1 cellular context compared by ENCODE assay signal in the genomic region with DNA sequence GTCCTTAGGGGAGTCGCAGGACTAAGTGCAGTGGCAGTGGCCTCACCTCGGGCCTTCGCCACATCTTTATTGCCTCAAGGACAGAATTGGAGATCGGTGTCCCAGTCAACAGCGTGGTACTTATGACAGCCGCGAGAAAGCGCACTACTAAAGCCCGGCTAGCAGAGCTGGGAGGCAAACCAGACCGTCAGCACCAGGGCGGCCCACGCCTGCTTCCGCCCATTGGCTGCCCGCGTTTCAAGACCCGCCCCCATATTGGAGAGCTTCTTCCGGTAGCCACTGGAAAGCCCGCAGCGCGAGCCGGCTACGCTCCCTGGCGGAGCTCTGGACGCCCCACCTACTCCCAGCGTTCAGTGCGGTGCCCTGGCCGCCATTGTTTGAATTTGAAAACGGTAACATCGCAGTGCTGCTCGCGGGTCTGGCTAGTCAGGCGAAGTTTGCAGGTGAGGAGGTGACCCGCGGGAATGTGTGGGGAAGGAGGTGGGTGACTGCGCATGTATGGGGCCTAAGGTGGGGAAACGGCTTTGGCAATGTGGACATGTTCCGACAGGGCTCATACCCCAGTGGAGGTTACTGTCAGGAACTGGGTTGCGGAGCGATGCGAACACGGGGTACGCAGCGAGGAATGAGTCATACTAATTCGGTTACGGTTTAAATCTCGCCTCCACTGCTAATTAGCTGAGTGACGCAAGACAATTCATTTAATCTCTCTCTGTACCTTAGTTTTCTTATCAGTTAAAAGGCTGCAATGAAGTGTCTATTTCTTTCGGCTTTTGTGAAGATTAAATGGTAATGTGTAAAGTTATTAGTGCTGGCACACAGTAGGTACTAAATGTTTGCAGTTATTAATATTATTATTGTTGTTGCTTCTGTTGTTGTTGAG.
TF ChIP-seq lines count a peak whose summit lies in the region.

Gene KIF20B, plus strand, starts transcription at position 353 of the 883 bp plus-strand sequence. CDS start 3,705 bp downstream, outside the sequence.

TF ChIP-seq in HepG2, 621 proteins besides CTCF, POLR2A, EP300 and RAD21 (continued from another document and continues in another):
- TF ChIP-seq, protein P1, sequence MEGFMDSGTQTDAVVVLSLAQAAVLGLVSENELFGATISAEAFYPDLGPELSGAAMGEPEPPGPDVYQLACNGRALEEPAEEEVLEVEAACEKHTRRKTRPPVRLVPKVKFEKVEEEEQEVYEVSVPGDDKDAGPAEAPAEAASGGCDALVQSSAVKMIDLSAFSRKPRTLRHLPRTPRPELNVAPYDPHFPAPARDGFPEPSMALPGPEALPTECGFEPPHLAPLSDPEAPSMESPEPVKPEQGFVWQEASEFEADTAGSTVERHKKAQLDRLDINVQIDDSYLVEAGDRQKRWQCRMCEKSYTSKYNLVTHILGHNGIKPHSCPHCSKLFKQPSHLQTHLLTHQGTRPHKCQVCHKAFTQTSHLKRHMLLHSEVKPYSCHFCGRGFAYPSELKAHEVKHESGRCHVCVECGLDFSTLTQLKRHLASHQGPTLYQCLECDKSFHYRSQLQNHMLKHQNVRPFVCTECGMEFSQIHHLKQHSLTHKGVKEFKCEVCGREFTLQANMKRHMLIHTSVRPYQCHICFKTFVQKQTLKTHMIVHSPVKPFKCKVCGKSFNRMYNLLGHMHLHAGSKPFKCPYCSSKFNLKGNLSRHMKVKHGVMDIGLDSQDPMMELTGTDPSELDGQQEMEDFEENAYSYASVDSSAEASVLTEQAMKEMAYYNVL (CRISPR knock-in tag; IDR thresholded peaks at IDR 0.05; ENCODE audit: borderline replicate concordance) = no peak; the same call in 1 of the 2 replicates
- no peak for TF ChIP-seq ZNF274 (CRISPR knock-in tag; IDR thresholded peaks at IDR 0.05)
- no peak; the same call in 1 of the 2 replicates for TF ChIP-seq ZNF225 (CRISPR knock-in tag; IDR thresholded peaks at IDR 0.05)
- TF ChIP-seq ZNF3 (CRISPR knock-in tag; IDR thresholded peaks at IDR 0.05) = no peak
- no peak for TF ChIP-seq RELA (CRISPR knock-in tag; IDR thresholded peaks at IDR 0.05)
- TF ChIP-seq, protein P2, sequence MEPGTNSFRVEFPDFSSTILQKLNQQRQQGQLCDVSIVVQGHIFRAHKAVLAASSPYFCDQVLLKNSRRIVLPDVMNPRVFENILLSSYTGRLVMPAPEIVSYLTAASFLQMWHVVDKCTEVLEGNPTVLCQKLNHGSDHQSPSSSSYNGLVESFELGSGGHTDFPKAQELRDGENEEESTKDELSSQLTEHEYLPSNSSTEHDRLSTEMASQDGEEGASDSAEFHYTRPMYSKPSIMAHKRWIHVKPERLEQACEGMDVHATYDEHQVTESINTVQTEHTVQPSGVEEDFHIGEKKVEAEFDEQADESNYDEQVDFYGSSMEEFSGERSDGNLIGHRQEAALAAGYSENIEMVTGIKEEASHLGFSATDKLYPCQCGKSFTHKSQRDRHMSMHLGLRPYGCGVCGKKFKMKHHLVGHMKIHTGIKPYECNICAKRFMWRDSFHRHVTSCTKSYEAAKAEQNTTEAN (CRISPR knock-in tag; conservative IDR thresholded peaks at IDR 0.05) = peak; percentile 67; the same call in 1 of the 2 replicates
- TF ChIP-seq NFE2L2 (IDR thresholded peaks at IDR 0.05; ENCODE audit: low read length) = no peak
- TF ChIP-seq, protein P3, sequence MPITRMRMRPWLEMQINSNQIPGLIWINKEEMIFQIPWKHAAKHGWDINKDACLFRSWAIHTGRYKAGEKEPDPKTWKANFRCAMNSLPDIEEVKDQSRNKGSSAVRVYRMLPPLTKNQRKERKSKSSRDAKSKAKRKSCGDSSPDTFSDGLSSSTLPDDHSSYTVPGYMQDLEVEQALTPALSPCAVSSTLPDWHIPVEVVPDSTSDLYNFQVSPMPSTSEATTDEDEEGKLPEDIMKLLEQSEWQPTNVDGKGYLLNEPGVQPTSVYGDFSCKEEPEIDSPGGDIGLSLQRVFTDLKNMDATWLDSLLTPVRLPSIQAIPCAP (CRISPR knock-in tag; IDR thresholded peaks at IDR 0.05; ENCODE audit: low read depth) = no peak
- TF ChIP-seq TARDBP (CRISPR knock-in tag; IDR thresholded peaks at IDR 0.05) = peak; percentile 62; the same call in 1 of the 2 replicates
- TF ChIP-seq, protein P4, sequence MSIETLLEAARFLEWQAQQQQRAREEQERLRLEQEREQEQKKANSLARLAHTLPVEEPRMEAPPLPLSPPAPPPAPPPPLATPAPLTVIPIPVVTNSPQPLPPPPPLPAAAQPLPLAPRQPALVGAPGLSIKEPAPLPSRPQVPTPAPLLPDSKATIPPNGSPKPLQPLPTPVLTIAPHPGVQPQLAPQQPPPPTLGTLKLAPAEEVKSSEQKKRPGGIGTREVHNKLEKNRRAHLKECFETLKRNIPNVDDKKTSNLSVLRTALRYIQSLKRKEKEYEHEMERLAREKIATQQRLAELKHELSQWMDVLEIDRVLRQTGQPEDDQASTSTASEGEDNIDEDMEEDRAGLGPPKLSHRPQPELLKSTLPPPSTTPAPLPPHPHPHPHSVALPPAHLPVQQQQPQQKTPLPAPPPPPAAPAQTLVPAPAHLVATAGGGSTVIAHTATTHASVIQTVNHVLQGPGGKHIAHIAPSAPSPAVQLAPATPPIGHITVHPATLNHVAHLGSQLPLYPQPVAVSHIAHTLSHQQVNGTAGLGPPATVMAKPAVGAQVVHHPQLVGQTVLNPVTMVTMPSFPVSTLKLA (IDR thresholded peaks at IDR 0.05) = peak; percentile 61
- TF ChIP-seq SMAD3 (CRISPR knock-in tag; IDR thresholded peaks at IDR 0.05) = peak; percentile 67; the same call in 1 of the 2 replicates
- TF ChIP-seq MXD1 (CRISPR knock-in tag; IDR thresholded peaks at IDR 0.05) = peak; percentile 82
- no peak for TF ChIP-seq STAT5B (CRISPR knock-in tag; IDR thresholded peaks at IDR 0.05)
- 0 out of 2 replicates have a peak, but pooled peaks have one; percentile 85 for TF ChIP-seq TP53 (CRISPR knock-in tag; conservative IDR thresholded peaks at IDR 0.05)
- TF ChIP-seq GZF1 (CRISPR knock-in tag; IDR thresholded peaks at IDR 0.05) = peak; percentile 72; the same call in 1 of the 2 replicates
- TF ChIP-seq, protein P5, sequence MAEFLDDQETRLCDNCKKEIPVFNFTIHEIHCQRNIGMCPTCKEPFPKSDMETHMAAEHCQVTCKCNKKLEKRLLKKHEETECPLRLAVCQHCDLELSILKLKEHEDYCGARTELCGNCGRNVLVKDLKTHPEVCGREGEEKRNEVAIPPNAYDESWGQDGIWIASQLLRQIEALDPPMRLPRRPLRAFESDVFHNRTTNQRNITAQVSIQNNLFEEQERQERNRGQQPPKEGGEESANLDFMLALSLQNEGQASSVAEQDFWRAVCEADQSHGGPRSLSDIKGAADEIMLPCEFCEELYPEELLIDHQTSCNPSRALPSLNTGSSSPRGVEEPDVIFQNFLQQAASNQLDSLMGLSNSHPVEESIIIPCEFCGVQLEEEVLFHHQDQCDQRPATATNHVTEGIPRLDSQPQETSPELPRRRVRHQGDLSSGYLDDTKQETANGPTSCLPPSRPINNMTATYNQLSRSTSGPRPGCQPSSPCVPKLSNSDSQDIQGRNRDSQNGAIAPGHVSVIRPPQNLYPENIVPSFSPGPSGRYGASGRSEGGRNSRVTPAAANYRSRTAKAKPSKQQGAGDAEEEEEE (CRISPR knock-in tag; IDR thresholded peaks at IDR 0.05; ENCODE audit: borderline replicate concordance) = no peak; the same call in 1 of the 2 replicates
- TF ChIP-seq ZNF251 (CRISPR knock-in tag; IDR thresholded peaks at IDR 0.05) = no peak
- TF ChIP-seq ZBTB40 (IDR thresholded peaks at IDR 0.05) = no peak
- TF ChIP-seq ZBTB40 (CRISPR knock-in tag; IDR thresholded peaks at IDR 0.05) = 0 out of 2 replicates have a peak, but pooled peaks have one; percentile 57
- TF ChIP-seq FOXM1 (CRISPR knock-in tag; IDR thresholded peaks at IDR 0.05) = peak; percentile 95
- 0 out of 2 replicates have a peak, but pooled peaks have one; percentile 23 for TF ChIP-seq FOXA3 (CRISPR knock-in tag; IDR thresholded peaks at IDR 0.05)
- peak; percentile 44 for TF ChIP-seq RBM39 (IDR thresholded peaks at IDR 0.05; ENCODE audit: low read depth, low read length, poor library complexity, severe bottlenecking)
- peak; percentile 82 for TF ChIP-seq PHF8 (CRISPR knock-in tag; IDR thresholded peaks at IDR 0.05)
- no peak for TF ChIP-seq GPN1 (CRISPR knock-in tag; IDR thresholded peaks at IDR 0.05; ENCODE audit: borderline replicate concordance)
- peak; percentile 96 for TF ChIP-seq IRX3 (CRISPR knock-in tag; IDR thresholded peaks at IDR 0.05; ENCODE audit: borderline replicate concordance, low read depth)
- TF ChIP-seq NR0B2 (CRISPR knock-in tag; IDR thresholded peaks at IDR 0.05) = 0 out of 2 replicates have a peak, but pooled peaks have one; percentile 61
- TF ChIP-seq REL (CRISPR knock-in tag; conservative IDR thresholded peaks at IDR 0.05) = peak; percentile 99
- TF ChIP-seq MTA3 (CRISPR knock-in tag; IDR thresholded peaks at IDR 0.05) = no peak
- TF ChIP-seq, protein P6, sequence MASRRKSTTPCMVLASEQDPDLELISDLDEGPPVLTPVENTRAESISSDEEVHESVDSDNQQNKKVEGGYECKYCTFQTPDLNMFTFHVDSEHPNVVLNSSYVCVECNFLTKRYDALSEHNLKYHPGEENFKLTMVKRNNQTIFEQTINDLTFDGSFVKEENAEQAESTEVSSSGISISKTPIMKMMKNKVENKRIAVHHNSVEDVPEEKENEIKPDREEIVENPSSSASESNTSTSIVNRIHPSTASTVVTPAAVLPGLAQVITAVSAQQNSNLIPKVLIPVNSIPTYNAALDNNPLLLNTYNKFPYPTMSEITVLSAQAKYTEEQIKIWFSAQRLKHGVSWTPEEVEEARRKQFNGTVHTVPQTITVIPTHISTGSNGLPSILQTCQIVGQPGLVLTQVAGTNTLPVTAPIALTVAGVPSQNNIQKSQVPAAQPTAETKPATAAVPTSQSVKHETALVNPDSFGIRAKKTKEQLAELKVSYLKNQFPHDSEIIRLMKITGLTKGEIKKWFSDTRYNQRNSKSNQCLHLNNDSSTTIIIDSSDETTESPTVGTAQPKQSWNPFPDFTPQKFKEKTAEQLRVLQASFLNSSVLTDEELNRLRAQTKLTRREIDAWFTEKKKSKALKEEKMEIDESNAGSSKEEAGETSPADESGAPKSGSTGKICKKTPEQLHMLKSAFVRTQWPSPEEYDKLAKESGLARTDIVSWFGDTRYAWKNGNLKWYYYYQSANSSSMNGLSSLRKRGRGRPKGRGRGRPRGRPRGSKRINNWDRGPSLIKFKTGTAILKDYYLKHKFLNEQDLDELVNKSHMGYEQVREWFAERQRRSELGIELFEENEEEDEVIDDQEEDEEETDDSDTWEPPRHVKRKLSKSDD (CRISPR knock-in tag; IDR thresholded peaks at IDR 0.05; ENCODE audit: low read depth) = peak; percentile 84; the same call in 1 of the 2 replicates
- TF ChIP-seq PAF1 (CRISPR knock-in tag; IDR thresholded peaks at IDR 0.05) = no peak
- peak; percentile 59; the same call in 1 of the 2 replicates for TF ChIP-seq ZNF567 (CRISPR knock-in tag; IDR thresholded peaks at IDR 0.05; ENCODE audit: borderline replicate concordance)
- peak; percentile 92 for TF ChIP-seq TAF1 (CRISPR knock-in tag; IDR thresholded peaks at IDR 0.05)
